Comparison of ENCODE assay signal across 32 cellular contexts in the genomic region with DNA sequence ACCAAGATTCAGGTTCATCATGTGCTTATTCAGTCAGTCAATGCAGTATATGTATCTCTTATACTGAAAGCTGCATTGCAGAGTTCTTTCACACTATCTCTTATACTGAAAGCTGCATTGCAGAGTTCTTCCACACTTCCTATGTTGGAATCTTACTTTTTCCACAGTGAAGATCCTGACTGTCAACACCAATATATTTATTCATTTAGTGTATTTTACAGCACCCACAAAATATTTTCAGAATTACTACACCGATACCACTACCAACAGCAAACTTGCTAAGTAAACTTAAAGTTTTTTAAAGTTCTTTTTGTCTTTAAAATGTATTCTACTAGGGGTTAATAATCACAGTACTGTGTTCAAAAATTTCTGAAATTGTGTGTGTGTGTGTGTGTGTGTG.
"Had no signal": no experiment of that assay in that cellular context is flagged by ENCODE, and none has a peak within 500 bp of the region (broad histone marks: within the 10 kb centered on the region; RNA-seq: fewer than 3 reads in every experiment).

No MANE protein-coding gene starts in this region.

- DNase-seq: activated B cell treated with CpG ODN at 0.5 μM for 24 hours; activated CD4-positive, alpha-beta T cell treated with anti-CD3 and anti-CD28 coated beads for 48 hours; activated CD4-positive, alpha-beta T cell treated with anti-CD3 and anti-CD28 coated beads, Interleukin-2, amount 50 U/mL, for 1 hour; activated CD4-positive, alpha-beta T cell treated with anti-CD3 and anti-CD28 coated beads, Interleukin-2, amount 50 U/mL, for 48 hours; activated CD8-positive, alpha-beta memory T cell treated with anti-CD3 and anti-CD28 coated beads, Interleukin-2, amount 10 ng/mL, durations not matched to agents 7 days and 5 days; activated CD8-positive, alpha-beta memory T cell treated with anti-CD3 and anti-CD28 coated beads, Interleukin-2, amount 50 U/mL, for 4 hours; activated CD8-positive, alpha-beta T cell treated with anti-CD3 and anti-CD28 coated beads for 36 hours; activated gamma-delta T cell; activated naive CD4-positive, alpha-beta T cell; activated naive CD4-positive, alpha-beta T cell treated with anti-CD3 and anti-CD28 coated beads, Interleukin-2, amount 10 ng/mL, durations not matched to agents 7 days and 5 days; activated naive CD8-positive, alpha-beta T cell treated with anti-CD3 and anti-CD28 coated beads, Interleukin-2, amount 10 ng/mL, durations not matched to agents 7 days and 5 days; activated T-cell treated with anti-CD3 and anti-CD28 coated beads, Interleukin-2, amount 50 U/mL, for 1 hour; activated T-cell treated with anti-CD3 and anti-CD28 coated beads, Interleukin-2, amount 50 U/mL, for 72 hours; central memory CD4-positive, alpha-beta T cell; cerebellar nuclear complex; colonic mucosa; effector CD8-positive, alpha-beta T cell; foreskin fibroblast; glutamatergic neuron; heart left ventricle; T-helper 1 cell; T-helper 17 cell; T1000; WERI-Rb-1 had no signal

- H3K4me3 ChIP-seq: ascending aorta, breast epithelium, cardiac muscle cell, colonic mucosa, heart left ventricle had no signal

- H3K36me3 ChIP-seq: ascending aorta, breast epithelium, cardiac muscle cell, colonic mucosa, heart left ventricle, WERI-Rb-1 had no signal

- FAIRE-seq: endometrium, endothelial cell of umbilical vein had no signal

- H3K27me3 ChIP-seq: ascending aorta, breast epithelium, cardiac muscle cell, colonic mucosa, heart left ventricle had no signal

- H3K27ac ChIP-seq: ascending aorta, breast epithelium, cardiac muscle cell, colonic mucosa, epithelial cell of prostate, heart left ventricle, WERI-Rb-1 had no signal

- H3K4me1 ChIP-seq: ascending aorta, breast epithelium, colonic mucosa, heart left ventricle had no signal

- H3K9me3 ChIP-seq: ascending aorta, colonic mucosa had no signal

- ATAC-seq: activated CD4-positive, CD25-positive, alpha-beta regulatory T cell treated with anti-CD3 and anti-CD28 coated beads, Interleukin-2, amount 50 U/mL, for 24 hours; activated CD8-positive, alpha-beta memory T cell treated with anti-CD3 and anti-CD28 coated beads, Interleukin-2, amount 10 ng/mL, durations not matched to agents 7 days and 5 days; activated CD8-positive, alpha-beta T cell treated with anti-CD3 and anti-CD28 coated beads for 36 hours; activated naive CD4-positive, alpha-beta T cell treated with anti-CD3 and anti-CD28 coated beads, Interleukin-2, amount 50 U/mL, for 72 hours; activated T-cell treated with anti-CD3 and anti-CD28 coated beads, Interleukin-2, amount 50 U/mL, for 72 hours; heart left ventricle; T-helper 17 cell had no signal
